ENCODE assay signal across 7 cellular contexts in genomic region chr6:57138026-57138425, GRCh38.
"Had no signal": no experiment of that assay in that cellular context is flagged by ENCODE, and none has a peak within 500 bp of the region (broad histone marks: within the 10 kb centered on the region; RNA-seq: fewer than 3 reads in every experiment).

No MANE protein-coding gene starts in this region.

- DNase-seq: GM23248, GOT3, H7, HFFc6, IMR-90 had no signal

- ATAC-seq: HCT116 had no signal

- H3K27ac ChIP-seq: GM23248 had no signal

- H3K9me3 Mint-ChIP-seq: HFFc6 had no signal

- H3K4me3 ChIP-seq: GM23248, HAP-1 had no signal

- H3K4me3 Mint-ChIP-seq: HFFc6 had no signal

- H3K4me1 ChIP-seq: HAP-1 had no signal

- H3K9me3 ChIP-seq: HAP-1 had no signal

- H3K27ac Mint-ChIP-seq: HFFc6 had no signal
